1 cellular context compared by ENCODE assay signal in genomic region chr12:110640275-110641025, GRCh38.
TF ChIP-seq lines count a peak whose summit lies in the region.

No MANE protein-coding gene starts in this region.

TF ChIP-seq in K562, 482 proteins besides CTCF, POLR2A, EP300 and RAD21:
- 0 out of 2 replicates have a peak, but pooled peaks have one; percentile 30 for TF ChIP-seq FOXP1 (CRISPR knock-in tag; IDR thresholded peaks at IDR 0.05)
- peak; percentile 41; the same call in 1 of the 2 replicates for TF ChIP-seq MAFG (tag; conservative IDR thresholded peaks at IDR 0.05)
- peak; percentile 37; the same call in 1 of the 2 replicates for TF ChIP-seq C11orf30 (IDR thresholded peaks at IDR 0.05; ENCODE audit: low read depth)
- TF ChIP-seq ZNF280B (CRISPR knock-in tag; IDR thresholded peaks at IDR 0.05): no peak
- peak; percentile 36; the same call in 1 of the 2 replicates for TF ChIP-seq ZNF316 (IDR thresholded peaks at IDR 0.05)
TF ChIP-seq in K562: peak in this region for 4.
